In genomic region chr17:79002291-79002690, GRCh38 we compare ENCODE assay signal across 20 cellular contexts. TPM values are rescaled to one million over a fixed set of nuclear protein-coding genes. Genes with fewer than 3 reads are reported as not detected.
DNase-seq lines count a peak whose midpoint lies in the region; ATAC-seq, FAIRE-seq and TF ChIP-seq lines count a peak whose summit lies in the region.
"Had no signal": no experiment of that assay in that cellular context is flagged by ENCODE, and none has a peak within 500 bp of the region (broad histone marks: within the 10 kb centered on the region; RNA-seq: fewer than 3 reads in every experiment).

No MANE protein-coding gene starts in this region.

- H3K27me3 ChIP-seq in heart right ventricle (no peaks in the 10 kb centered on the region), astrocyte (ENCODE audit: insufficient read depth, low read length) (no peaks in the 10 kb centered on the region), transverse colon (no peaks in the 10 kb centered on the region)
- H3K27me3 ChIP-seq: ascending aorta had no signal

- intact Hi-C loops in Right ventricle myocardium inferior (cut with DNase I) (no loop called here), heart right ventricle (cut with DNase I) (no loop called here), transverse colon (cut with DNase I; ENCODE audit: low total_unique reads) (no loop called here)

- DNase-seq in Right ventricle myocardium inferior (ENCODE audit: missing footprints) (peak; percentile 44), heart right ventricle (no peak), astrocyte (ENCODE audit: low read depth) (no peak), transverse colon (no peak), amygdala (lab: John Stamatoyannopoulos, UW) (no peak), T-helper 9 cell (no peak), DMS 273 (lab: John Stamatoyannopoulos, UW; ENCODE audit: unreplicated experiment) (no peak)
- DNase-seq: activated CD4-positive, alpha-beta T cell treated with anti-CD3 and anti-CD28 coated beads, Interleukin-2, amount 10 ng/mL, durations not matched to agents 7 days and 5 days; effector CD8-positive, alpha-beta T cell; NCI-H1694; NCI-H748 treated with DMSO at 0.1 percent for 48 hours; SHP77 treated with DMSO at 0.1 percent for 48 hours; T-cell had no signal

- H3K27me3 Mint-ChIP-seq in astrocyte (ENCODE audit: low read depth, unreplicated experiment) (no peaks in the 10 kb centered on the region), nephron (ENCODE audit: low read depth) (no peaks in the 10 kb centered on the region)
- H3K27me3 Mint-ChIP-seq: activated CD4-positive, alpha-beta T cell treated with anti-CD3 and anti-CD28 coated beads, Interleukin-2, amount 10 ng/mL, durations not matched to agents 7 days and 5 days; IgD-negative memory B cell; T-cell had no signal

- H3K4me1 ChIP-seq in heart right ventricle (peaks cover 8 to 44% (median 25%) of the 10 kb centered on the region in 9 donors), astrocyte (ENCODE audit: insufficient read depth, low read length) (no peaks in the 10 kb centered on the region), transverse colon (peaks cover 24 to 80% (median 71%) of the 10 kb centered on the region in 4 donors)

- no peaks in the 10 kb centered on the region for H3K9me3 Mint-ChIP-seq in astrocyte (ENCODE audit: unreplicated experiment)
- H3K9me3 Mint-ChIP-seq in nephron: no peaks in the 10 kb centered on the region
- H3K9me3 Mint-ChIP-seq: activated CD4-positive, alpha-beta T cell treated with anti-CD3 and anti-CD28 coated beads, Interleukin-2, amount 10 ng/mL, durations not matched to agents 7 days and 5 days; IgD-negative memory B cell; mesothelial cell of epicardium; neural crest cell; T-cell had no signal

- in situ Hi-C loops in transverse colon (cut with MboI; ENCODE audit: low pct_ligation_motif_present in 1 of 4, low pct_unique_long_range_greater_than_20kb in 1 of 4, low sequenced_read_pairs in 3 of 4): no loop called here

- no peak for TF ChIP-seq POLR2A in transverse colon (IDR thresholded peaks at IDR 0.05)

- 89 to 92% methylated on average over 14 of the region's 14 CpGs for WGBS in heart right ventricle, 2 donors
- 80 to 89% methylated on average over 1 to 14 of the region's 14 CpGs for WGBS in transverse colon (ENCODE audit: low coverage in 1 of 2), 2 donors

- H3K9ac ChIP-seq in astrocyte (ENCODE audit: low read length): no peak overlapping the region

- H3K9me3 ChIP-seq in heart right ventricle (no peaks in the 10 kb centered on the region), astrocyte (ENCODE audit: insufficient read depth, low read depth, low read length) (no peaks in the 10 kb centered on the region), transverse colon (no peaks in the 10 kb centered on the region)
- H3K9me3 ChIP-seq: ascending aorta, thoracic aorta had no signal

- no peak overlapping the region for H3K27ac ChIP-seq in heart right ventricle
- no peak overlapping the region for H3K27ac ChIP-seq in astrocyte (ENCODE audit: low read depth, low read length)
- H3K27ac ChIP-seq in transverse colon: peak overlapping the region in 3 of 4 donors; percentile 81 to 89 (median 83)
- H3K27ac ChIP-seq: thoracic aorta had no signal

- no peak overlapping the region for H3K4me2 ChIP-seq in astrocyte (ENCODE audit: low read length)

- H3K36me3 ChIP-seq in heart right ventricle (peaks cover 0 to 48% (median 4%) of the 10 kb centered on the region in 9 donors), astrocyte (ENCODE audit: insufficient read depth, low read length) (no peaks in the 10 kb centered on the region), transverse colon (no peaks in the 10 kb centered on the region)

- peaks cover 82% of the 10 kb centered on the region for H3K79me2 ChIP-seq in astrocyte (ENCODE audit: insufficient read depth, low read length)

- H3K4me3 ChIP-seq in heart right ventricle (no peak overlapping the region), astrocyte (ENCODE audit: insufficient read depth, low read depth, low read length) (no peak overlapping the region), transverse colon (no peak overlapping the region)
- H3K4me3 ChIP-seq: ascending aorta, thoracic aorta had no signal

- no peak for FAIRE-seq in astrocyte (lab: Jason Lieb, UNC)
- FAIRE-seq: GM12891 had no signal

- H3K4me1 Mint-ChIP-seq in astrocyte (ENCODE audit: low read depth, unreplicated experiment) (peaks cover 3% of the 10 kb centered on the region), nephron (peaks cover under 1% of the 10 kb centered on the region)

- TF ChIP-seq EP300 in transverse colon (IDR thresholded peaks at IDR 0.05; ENCODE audit: low read depth): no peak

- no peak overlapping the region for H2AFZ ChIP-seq in astrocyte (ENCODE audit: low read depth, low read length)

- peaks cover 88% of the 10 kb centered on the region for H4K20me1 ChIP-seq in astrocyte (ENCODE audit: insufficient read depth, low read length)

- ATAC-seq in Right ventricle myocardium inferior (no peak), heart right ventricle (no peak)
- ATAC-seq: T-cell had no signal

- H3K36me3 Mint-ChIP-seq in astrocyte (ENCODE audit: low read depth, unreplicated experiment): peaks cover 17% of the 10 kb centered on the region
- H3K36me3 Mint-ChIP-seq in nephron (ENCODE audit: low read depth): peaks cover 15% of the 10 kb centered on the region
- H3K36me3 Mint-ChIP-seq: IgD-negative memory B cell had no signal

- TF ChIP-seq CTCF in heart right ventricle (IDR thresholded peaks at IDR 0.05) (no peak), astrocyte (IDR thresholded peaks at IDR 0.05; ENCODE audit: insufficient read depth, low read depth, low read length) (no peak), nephron (IDR thresholded peaks at IDR 0.05; ENCODE audit: unreplicated experiment in 3 of 3) (no peak), transverse colon (IDR thresholded peaks at IDR 0.05) (no peak)

- H3K27ac Mint-ChIP-seq in astrocyte (ENCODE audit: unreplicated experiment) (peak overlapping the region; percentile 0), nephron (peak overlapping the region in 2 of 3 experiments; percentile 31 to 55)
- H3K27ac Mint-ChIP-seq: activated CD4-positive, alpha-beta T cell treated with anti-CD3 and anti-CD28 coated beads, Interleukin-2, amount 10 ng/mL, durations not matched to agents 7 days and 5 days; mesothelial cell of epicardium had no signal

- H3K4me3 Mint-ChIP-seq in astrocyte (ENCODE audit: unreplicated experiment) (no peak overlapping the region), nephron (no peak overlapping the region)
- H3K4me3 Mint-ChIP-seq: activated CD4-positive, alpha-beta T cell treated with anti-CD3 and anti-CD28 coated beads, Interleukin-2, amount 10 ng/mL, durations not matched to agents 7 days and 5 days; IgD-negative memory B cell; mesothelial cell of epicardium; neural crest cell; T-cell had no signal

RNA-seq across cellular contexts. Expression of gene CANT1, which starts 7.3 kb away (rescaled TPM):
- total RNA-seq in Right ventricle myocardium inferior (31.1 TPM), heart right ventricle (10 to 100 TPM; 19.9 to 33.4 (median 24.4) TPM), astrocyte (71.3 and 72.1 TPM in 2 replicates), transverse colon (100 to 1,000 TPM in 3 of 4 donors, 10 to 100 TPM in 1; 89.4 to 231 (median 138) TPM)
- 10 to 100 TPM in 1 of 2 donors, 1 to 10 TPM in 1; 4.1 to 16.7 TPM for polyA plus RNA-seq in heart right ventricle

RNA-seq across cellular contexts. Expression of gene C1QTNF1, which starts 21.7 kb away (rescaled TPM):
- total RNA-seq in Right ventricle myocardium inferior (240 TPM), heart right ventricle (100 to 1,000 TPM in 3 of 10 donors, 10 to 100 TPM in 7; 29.3 to 685 (median 62.8) TPM), astrocyte (1.8 and 2.2 TPM in 2 replicates), transverse colon (10 to 100 TPM in 2 of 4 donors, 1 to 10 TPM in 2; 5.4 to 35.5 (median 12.0) TPM)
- 100 to 1,000 TPM; 108 to 224 TPM for polyA plus RNA-seq in heart right ventricle
- total RNA-seq: activated CD4-positive, alpha-beta T cell treated with anti-CD3 and anti-CD28 coated beads, Interleukin-2, amount 10 ng/mL, durations not matched to agents 7 days and 5 days had no signal
- polyA plus RNA-seq: IgD-negative memory B cell had no signal

RNA-seq across cellular contexts. Expression of gene LGALS3BP, which starts 22.6 kb away (rescaled TPM):
- total RNA-seq in Right ventricle myocardium inferior: 611 TPM
- 100 to 1,000 TPM; 362 to 852 (median 568) TPM for total RNA-seq in heart right ventricle
- 100 to 1,000 TPM; 196 to 268 TPM for polyA plus RNA-seq in heart right ventricle
- 495 and 654 TPM in 2 replicates for total RNA-seq in astrocyte
- total RNA-seq in transverse colon: 1,000 to 10,000 TPM in 2 of 4 donors, 100 to 1,000 TPM in 2; 796 to 1,440 (median 1,077) TPM

Comparison
In these comparisons a context has a peak if more than half of its experiments do, and no peak if none do; other contexts are left out.
1. H3K27ac ChIP-seq: peak in transverse colon (3 of 4); none in heart right ventricle (0 of 10) and astrocyte (single experiment).